ENCODE assay signal across 9 cellular contexts in genomic region chr2:168699834-168700417, GRCh38.
DNase-seq lines count a peak whose midpoint lies in the region; ATAC-seq and TF ChIP-seq lines count a peak whose summit lies in the region.
"Had no signal": no experiment of that assay in that cellular context is flagged by ENCODE, and none has a peak within 500 bp of the region (broad histone marks: within the 10 kb centered on the region; RNA-seq: fewer than 3 reads in every experiment).

No MANE protein-coding gene starts in this region.

- TF ChIP-seq CTCF in right lobe of liver (IDR thresholded peaks at IDR 0.05) (no peak), uterus (IDR thresholded peaks at IDR 0.05) (no peak)

- H3K36me3 Mint-ChIP-seq in activated CD4-positive, alpha-beta memory T cell treated with anti-CD3 and anti-CD28 coated beads for 36 hours, result peaks cover 18% of the 10 kb centered on the region

- peak; percentile 91 to 99 (median 96) for ATAC-seq in right lobe of liver

- intact Hi-C loops in right lobe of liver (cut with DNase I) (no loop called here), uterus (cut with DNase I; ENCODE audit: low total_unique reads) (no loop called here)
- intact Hi-C loops in activated CD4-positive, alpha-beta memory T cell treated with anti-CD3 and anti-CD28 coated beads for 36 hours (cut with micrococcal nuclease), result loop anchor here (10.0 kb wide), 1 partner anchor 225 kb away; no protein-coding TSS in a partner anchor

- no peaks in the 10 kb centered on the region for H3K9me3 Mint-ChIP-seq in activated CD4-positive, alpha-beta memory T cell treated with anti-CD3 and anti-CD28 coated beads for 36 hours
- H3K9me3 Mint-ChIP-seq: activated B cell treated with CpG ODN at 0.5 μM for 24 hours had no signal

- H3K27me3 Mint-ChIP-seq in activated CD4-positive, alpha-beta memory T cell treated with anti-CD3 and anti-CD28 coated beads for 36 hours, result no peaks in the 10 kb centered on the region
- H3K27me3 Mint-ChIP-seq: activated B cell treated with CpG ODN at 0.5 μM for 24 hours had no signal

- no peak overlapping the region for H3K4me3 Mint-ChIP-seq in activated CD4-positive, alpha-beta memory T cell treated with anti-CD3 and anti-CD28 coated beads for 36 hours
- H3K4me3 Mint-ChIP-seq: activated B cell treated with CpG ODN at 0.5 μM for 24 hours had no signal

- peak; percentile 10 for DNase-seq in NCI-H2196 (lab: John Stamatoyannopoulos, UW; ENCODE audit: unreplicated experiment)
- no peak for DNase-seq in NCI-H2196 treated with DMSO at 0.1 percent for 48 hours (lab: John Stamatoyannopoulos, UW; ENCODE audit: unreplicated experiment)
- DNase-seq in right lobe of liver, result peak; percentile 89 to 97 (median 94)
- DNase-seq in uterus, result peak; percentile 79 to 87
- no peak for DNase-seq in activated CD4-positive, alpha-beta memory T cell treated with anti-CD3 and anti-CD28 coated beads for 36 hours
- DNase-seq in retina, result no peak
- DNase-seq in activated T-cell treated with anti-CD3 and anti-CD28 coated beads, Interleukin-2, amount 50 U/mL, for 1 hour, result no peak
- DNase-seq: activated B cell treated with CpG ODN at 0.5 μM for 24 hours had no signal

- no peaks in the 10 kb centered on the region for H3K9me3 ChIP-seq in right lobe of liver
- H3K9me3 ChIP-seq in uterus, result no peaks in the 10 kb centered on the region

- WGBS in right lobe of liver (ENCODE audit: insufficient coverage, low coverage, low lambda C conversion rate, missing lambda C conversion rate), result 57% methylated on average over 8 of the region's 8 CpGs

- no peak overlapping the region for H3K4me3 ChIP-seq in right lobe of liver
- no peak overlapping the region for H3K4me3 ChIP-seq in uterus

- H3K27ac ChIP-seq in cingulate gyrus (ENCODE audit: low read depth, low read length), result peak overlapping the region; percentile 21
- H3K27ac ChIP-seq in right lobe of liver, result no peak overlapping the region
- H3K27ac ChIP-seq in uterus, result peak overlapping the region in 1 of 2 donors; percentile 8

- H3K36me3 ChIP-seq in right lobe of liver, result peaks cover 0 to 2% (median 0%) of the 10 kb centered on the region in 4 donors
- H3K36me3 ChIP-seq in uterus, result no peaks in the 10 kb centered on the region

- no peaks in the 10 kb centered on the region for H3K27me3 ChIP-seq in right lobe of liver
- no peaks in the 10 kb centered on the region for H3K27me3 ChIP-seq in uterus

- no peaks in the 10 kb centered on the region for H3K4me1 Mint-ChIP-seq in activated CD4-positive, alpha-beta memory T cell treated with anti-CD3 and anti-CD28 coated beads for 36 hours (ENCODE audit: low read depth)
- H3K4me1 Mint-ChIP-seq: activated B cell treated with CpG ODN at 0.5 μM for 24 hours had no signal

- TF ChIP-seq POLR2A in right lobe of liver (IDR thresholded peaks at IDR 0.05) (no peak), uterus (IDR thresholded peaks at IDR 0.05) (no peak)

- no peak overlapping the region for H3K27ac Mint-ChIP-seq in activated CD4-positive, alpha-beta memory T cell treated with anti-CD3 and anti-CD28 coated beads for 36 hours
- H3K27ac Mint-ChIP-seq: activated B cell treated with CpG ODN at 0.5 μM for 24 hours had no signal

- POLR2A ChIA-PET in activated CD4-positive, alpha-beta memory T cell treated with anti-CD3 and anti-CD28 coated beads for 36 hours (lab: Charles Lee), result no interaction called here

- CTCF ChIA-PET in activated CD4-positive, alpha-beta memory T cell treated with anti-CD3 and anti-CD28 coated beads for 36 hours (lab: Charles Lee), result no interaction called here

- peaks cover 0 to 5% (median 0%) of the 10 kb centered on the region in 4 donors for H3K4me1 ChIP-seq in right lobe of liver
- H3K4me1 ChIP-seq in uterus, result peaks cover 0 to 7% of the 10 kb centered on the region in 2 donors

Comparison
In these comparisons a context has a peak if more than half of its experiments do, and no peak if none do; other contexts are left out.
1. DNase-seq: peak in NCI-H2196 (single experiment), right lobe of liver (3 of 3) and uterus (2 of 2); none in NCI-H2196 treated with DMSO at 0.1 percent for 48 hours (single experiment), activated CD4-positive, alpha-beta memory T cell treated with anti-CD3 and anti-CD28 coated beads for 36 hours (single experiment), retina (single experiment) and activated T-cell treated with anti-CD3 and anti-CD28 coated beads, Interleukin-2, amount 50 U/mL, for 1 hour (single experiment).